In genomic region chr12:254039-254438, GRCh38 we compare ENCODE assay signal across 1 cellular context.
TF ChIP-seq lines count a peak whose summit lies in the region.

No MANE protein-coding gene starts in this region.

TF ChIP-seq in HepG2, 621 proteins besides CTCF, POLR2A, EP300 and RAD21:
- TF ChIP-seq, protein P1, sequence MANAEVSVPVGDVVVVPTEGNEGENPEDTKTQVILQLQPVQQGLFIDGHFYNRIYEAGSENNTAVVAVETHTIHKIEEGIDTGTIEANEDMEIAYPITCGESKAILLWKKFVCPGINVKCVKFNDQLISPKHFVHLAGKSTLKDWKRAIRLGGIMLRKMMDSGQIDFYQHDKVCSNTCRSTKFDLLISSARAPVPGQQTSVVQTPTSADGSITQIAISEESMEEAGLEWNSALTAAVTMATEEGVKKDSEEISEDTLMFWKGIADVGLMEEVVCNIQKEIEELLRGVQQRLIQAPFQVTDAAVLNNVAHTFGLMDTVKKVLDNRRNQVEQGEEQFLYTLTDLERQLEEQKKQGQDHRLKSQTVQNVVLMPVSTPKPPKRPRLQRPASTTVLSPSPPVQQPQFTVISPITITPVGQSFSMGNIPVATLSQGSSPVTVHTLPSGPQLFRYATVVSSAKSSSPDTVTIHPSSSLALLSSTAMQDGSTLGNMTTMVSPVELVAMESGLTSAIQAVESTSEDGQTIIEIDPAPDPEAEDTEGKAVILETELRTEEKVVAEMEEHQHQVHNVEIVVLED (CRISPR knock-in tag; IDR thresholded peaks at IDR 0.05; ENCODE audit: borderline replicate concordance) = no peak
- TF ChIP-seq ZNF281 (CRISPR knock-in tag; IDR thresholded peaks at IDR 0.05; ENCODE audit: borderline replicate concordance) (0 out of 2 replicates have a peak, but pooled peaks have one; percentile 29), NPAS2 (CRISPR knock-in tag; IDR thresholded peaks at IDR 0.05; ENCODE audit: borderline replicate concordance) (no peak), RFXAP (CRISPR knock-in tag; IDR thresholded peaks at IDR 0.05; ENCODE audit: borderline replicate concordance) (no peak), XRCC5 (optimal IDR thresholded peaks at IDR 0.05; ENCODE audit: low read length) (peak; percentile 27), NFKBIZ (CRISPR knock-in tag; IDR thresholded peaks at IDR 0.05) (no peak)
- TF ChIP-seq, protein P2, sequence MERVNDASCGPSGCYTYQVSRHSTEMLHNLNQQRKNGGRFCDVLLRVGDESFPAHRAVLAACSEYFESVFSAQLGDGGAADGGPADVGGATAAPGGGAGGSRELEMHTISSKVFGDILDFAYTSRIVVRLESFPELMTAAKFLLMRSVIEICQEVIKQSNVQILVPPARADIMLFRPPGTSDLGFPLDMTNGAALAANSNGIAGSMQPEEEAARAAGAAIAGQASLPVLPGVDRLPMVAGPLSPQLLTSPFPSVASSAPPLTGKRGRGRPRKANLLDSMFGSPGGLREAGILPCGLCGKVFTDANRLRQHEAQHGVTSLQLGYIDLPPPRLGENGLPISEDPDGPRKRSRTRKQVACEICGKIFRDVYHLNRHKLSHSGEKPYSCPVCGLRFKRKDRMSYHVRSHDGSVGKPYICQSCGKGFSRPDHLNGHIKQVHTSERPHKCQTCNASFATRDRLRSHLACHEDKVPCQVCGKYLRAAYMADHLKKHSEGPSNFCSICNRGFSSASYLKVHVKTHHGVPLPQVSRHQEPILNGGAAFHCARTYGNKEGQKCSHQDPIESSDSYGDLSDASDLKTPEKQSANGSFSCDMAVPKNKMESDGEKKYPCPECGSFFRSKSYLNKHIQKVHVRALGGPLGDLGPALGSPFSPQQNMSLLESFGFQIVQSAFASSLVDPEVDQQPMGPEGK (CRISPR knock-in tag; IDR thresholded peaks at IDR 0.05) = 0 out of 2 replicates have a peak, but pooled peaks have one; percentile 30
